Comparison of ENCODE assay signal across 28 cellular contexts in genomic region chr3:70620956-70621355, GRCh38.
"Had no signal": no experiment of that assay in that cellular context is flagged by ENCODE, and none has a peak within 500 bp of the region (broad histone marks: within the 10 kb centered on the region; RNA-seq: fewer than 3 reads in every experiment).

No MANE protein-coding gene starts in this region.

- H3K4me1 ChIP-seq: SJSA1 had no signal

- ATAC-seq: activated CD8-positive, alpha-beta memory T cell treated with anti-CD3 and anti-CD28 coated beads, Interleukin-2, amount 10 ng/mL, durations not matched to agents 7 days and 5 days; K562; Panc1; Right ventricle myocardium inferior; SK-N-SH treated with all-trans-retinoic acid at 6 μM for 48 hours had no signal

- H3K36me3 Mint-ChIP-seq: activated CD8-positive, alpha-beta memory T cell treated with anti-CD3 and anti-CD28 coated beads, Interleukin-2, amount 10 ng/mL, durations not matched to agents 7 days and 5 days; activated naive CD8-positive, alpha-beta T cell; brain had no signal

- H3K9me3 Mint-ChIP-seq: activated naive CD4-positive, alpha-beta T cell treated with anti-CD3 and anti-CD28 coated beads for 36 hours; activated T-helper 17 cell treated with anti-CD3 and anti-CD28 coated beads, Interleukin-2, amount 50 U/mL, for 72 hours had no signal

- H3K4me1 Mint-ChIP-seq: activated CD8-positive, alpha-beta memory T cell treated with anti-CD3 and anti-CD28 coated beads, Interleukin-2, amount 10 ng/mL, durations not matched to agents 7 days and 5 days; activated T-helper 17 cell treated with anti-CD3 and anti-CD28 coated beads, Interleukin-2, amount 50 U/mL, for 72 hours had no signal

- H3K27ac ChIP-seq: cardiac muscle cell, SJSA1 had no signal

- H3K9me3 ChIP-seq: SJSA1 had no signal

- H3K27ac Mint-ChIP-seq: activated CD8-positive, alpha-beta memory T cell treated with anti-CD3 and anti-CD28 coated beads, Interleukin-2, amount 10 ng/mL, durations not matched to agents 7 days and 5 days; activated naive CD4-positive, alpha-beta T cell treated with anti-CD3 and anti-CD28 coated beads for 36 hours; activated naive CD8-positive, alpha-beta T cell; activated T-helper 17 cell treated with anti-CD3 and anti-CD28 coated beads, Interleukin-2, amount 50 U/mL, for 72 hours; brain; T-helper 1 cell treated with Interleukin-12 subunit alpha and Interleukin-12 subunit beta and Interleukin-4 antibody, amounts not matched to agents 30 μg/mL and 1 μg/mL, for 36 hours; WTC11 had no signal

- H3K27me3 ChIP-seq: cardiac muscle cell, SJSA1 had no signal

- H3K4me3 ChIP-seq: cardiac muscle cell, K562, SJSA1 had no signal

- DNase-seq: activated CD4-positive, alpha-beta T cell treated with anti-CD3 and anti-CD28 coated beads for 48 hours; activated CD4-positive, alpha-beta T cell treated with anti-CD3 and anti-CD28 coated beads, Interleukin-2, amount 50 U/mL, for 48 hours; activated CD4-positive, CD25-positive, alpha-beta regulatory T cell treated with anti-CD3 and anti-CD28 coated beads, Interleukin-2, amount 50 U/mL, for 72 hours; activated CD8-positive, alpha-beta memory T cell treated with anti-CD3 and anti-CD28 coated beads, Interleukin-2, amount 10 ng/mL, durations not matched to agents 7 days and 5 days; activated gamma-delta T cell; activated naive CD4-positive, alpha-beta T cell treated with anti-CD3 and anti-CD28 coated beads for 36 hours; activated T-cell treated with anti-CD3 and anti-CD28 coated beads, Interleukin-2, amount 50 U/mL, for 48 hours; amygdala; cerebellar nuclear complex; Kasumi-1; NCI-H187; NCI-H2081 treated with DMSO at 0.1 percent for 48 hours; NCI-H345; NCI-H510A; NK-92 treated with Interleukin-12 subunit alpha and Interleukin-12 subunit beta, amount 100 ng/mL, for 24 hours; OCI-M1; RPMI8226 had no signal

- H3K4me3 Mint-ChIP-seq: activated CD8-positive, alpha-beta memory T cell treated with anti-CD3 and anti-CD28 coated beads, Interleukin-2, amount 10 ng/mL, durations not matched to agents 7 days and 5 days; activated naive CD4-positive, alpha-beta T cell treated with anti-CD3 and anti-CD28 coated beads for 36 hours; activated naive CD8-positive, alpha-beta T cell; activated T-helper 17 cell treated with anti-CD3 and anti-CD28 coated beads, Interleukin-2, amount 50 U/mL, for 72 hours; brain; T-helper 1 cell treated with Interleukin-12 subunit alpha and Interleukin-12 subunit beta and Interleukin-4 antibody, amounts not matched to agents 30 μg/mL and 1 μg/mL, for 36 hours; WTC11 had no signal

- H3K27me3 Mint-ChIP-seq: brain had no signal

- H3K36me3 ChIP-seq: cardiac muscle cell, SJSA1 had no signal
